Comparison of ENCODE assay signal across 8 cellular contexts in the genomic region with DNA sequence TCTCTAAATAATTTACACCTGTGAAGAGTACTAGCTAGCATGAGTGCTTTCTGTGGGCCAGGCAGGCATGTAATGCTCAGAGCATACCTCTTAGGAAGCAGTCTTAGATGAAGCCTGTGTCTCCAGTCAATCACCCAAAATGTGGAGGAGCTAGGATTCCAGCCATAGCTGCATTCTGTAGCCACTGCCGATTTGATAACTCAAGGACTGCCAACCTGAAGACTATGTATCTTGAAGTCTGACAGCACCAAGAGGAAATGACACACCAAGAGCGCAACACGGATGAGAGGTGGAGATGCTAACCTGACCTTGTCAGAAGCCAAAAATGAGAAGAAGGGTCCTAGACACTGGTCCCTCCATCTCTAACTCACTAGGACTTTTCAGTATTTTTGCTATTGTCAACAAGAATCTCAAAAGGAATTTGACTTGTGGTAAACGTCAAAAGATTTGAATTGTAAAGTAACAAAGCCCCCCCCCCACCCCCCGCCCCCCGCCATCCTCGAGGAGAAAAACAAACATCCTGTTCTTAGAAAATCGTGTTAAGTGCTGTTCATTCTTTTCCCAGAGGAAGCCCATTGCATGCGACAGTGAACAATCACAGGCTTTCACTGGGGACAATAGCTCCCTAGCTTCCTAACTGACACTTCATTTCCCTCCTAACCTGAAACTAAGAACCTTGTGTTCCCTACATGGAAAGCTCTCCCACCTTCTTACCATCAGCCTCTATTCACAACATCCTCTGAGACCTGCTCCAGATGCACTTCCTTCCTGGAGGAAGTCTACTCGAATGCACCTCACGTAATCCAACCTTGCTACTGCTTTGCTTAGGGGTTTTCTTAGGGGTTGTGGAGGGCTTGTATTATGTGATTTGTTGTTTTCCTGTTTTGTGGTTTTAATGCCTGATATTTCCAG. TPM values are rescaled to one million over a fixed set of nuclear protein-coding genes. Genes with fewer than 3 reads are reported as not detected.
DNase-seq lines count a peak whose midpoint lies in the region; ATAC-seq and TF ChIP-seq lines count a peak whose summit lies in the region.

No MANE protein-coding gene starts in this region.

- H3K4me3 ChIP-seq in GM23248: no peak overlapping the region
- no peak overlapping the region for H3K4me3 ChIP-seq in OCI-LY1 (ENCODE audit: low read depth, low read length, poor library complexity, severe bottlenecking)
- H3K4me3 ChIP-seq in esophagus squamous epithelium: no peak overlapping the region
- H3K4me3 ChIP-seq in sigmoid colon: no peak overlapping the region

- H3F3A ChIP-seq in GM23248 (ENCODE audit: insufficient read depth) (peaks cover 92% of the 10 kb centered on the region), OCI-LY1 (ENCODE audit: insufficient read depth, low read length) (no peaks in the 10 kb centered on the region; the same call in 1 of the 2 replicates)

- peaks cover 45% of the 10 kb centered on the region for H4K20me1 ChIP-seq in GM23248 (ENCODE audit: insufficient read depth)
- no peaks in the 10 kb centered on the region for H4K20me1 ChIP-seq in OCI-LY1 (ENCODE audit: insufficient read depth, low read length)

- no peak for DNase-seq in GM23248
- no peak for DNase-seq in esophagus squamous epithelium (lab: John Stamatoyannopoulos, UW)
- DNase-seq in sigmoid colon: no peak
- no peak for DNase-seq in NCI-H1105 treated with DMSO at 0.1 percent for 48 hours (lab: John Stamatoyannopoulos, UW)
- DNase-seq in NCI-H1092 (lab: John Stamatoyannopoulos, UW): no peak
- DNase-seq in activated CD8-positive, alpha-beta memory T cell treated with anti-CD3 and anti-CD28 coated beads for 24 hours: no peak

- H3K27ac ChIP-seq in GM23248 (peak overlapping the region; percentile 14; the same call in 1 of the 2 replicates), OCI-LY1 (ENCODE audit: low read depth, low read length, poor library complexity, severe bottlenecking) (peak overlapping the region; percentile 79), esophagus squamous epithelium (peak overlapping the region in 3 of 4 donors; percentile 62 to 82 (median 70)), sigmoid colon (peak overlapping the region; percentile 64 to 99 (median 83))

- no peaks in the 10 kb centered on the region for H3K9me3 ChIP-seq in GM23248 (ENCODE audit: low read depth)
- H3K9me3 ChIP-seq in OCI-LY1 (ENCODE audit: low read length): no peaks in the 10 kb centered on the region
- H3K9me3 ChIP-seq in esophagus squamous epithelium: no peaks in the 10 kb centered on the region
- no peaks in the 10 kb centered on the region for H3K9me3 ChIP-seq in sigmoid colon

- H3K9ac ChIP-seq in GM23248 (no peak overlapping the region), OCI-LY1 (ENCODE audit: low read length) (no peak overlapping the region)

- TF ChIP-seq EP300 in sigmoid colon (IDR thresholded peaks at IDR 0.05): no peak

- H3K36me3 ChIP-seq in GM23248 (ENCODE audit: low read depth) (peaks cover 83% of the 10 kb centered on the region), OCI-LY1 (ENCODE audit: insufficient read depth, low read length) (no peaks in the 10 kb centered on the region), esophagus squamous epithelium (peaks cover 0 to 4% (median 0%) of the 10 kb centered on the region in 3 donors), sigmoid colon (no peaks in the 10 kb centered on the region)

- WGBS in GM23248 (ENCODE audit: low coverage in 1 of 2, low lambda C conversion rate in 2 of 2, missing lambda C conversion rate in 2 of 2), 2 experiments: 78 to 82% methylated on average over 11 of the region's 11 CpGs
- 50 to 73% methylated on average over 11 of the region's 11 CpGs for WGBS in esophagus squamous epithelium, 2 donors
- 55 to 74% methylated on average over 11 of the region's 11 CpGs for WGBS in sigmoid colon, 2 donors

- peaks cover 91% of the 10 kb centered on the region for H3K4me1 ChIP-seq in GM23248 (ENCODE audit: insufficient read depth)
- H3K4me1 ChIP-seq in OCI-LY1 (ENCODE audit: insufficient read depth, low read length, severe bottlenecking): peaks cover 58% of the 10 kb centered on the region
- peaks cover 26 to 97% (median 46%) of the 10 kb centered on the region in 3 donors for H3K4me1 ChIP-seq in esophagus squamous epithelium
- peaks cover 0 to 97% (median 95%) of the 10 kb centered on the region in 4 donors for H3K4me1 ChIP-seq in sigmoid colon

- H2AFZ ChIP-seq in GM23248 (no peak overlapping the region), OCI-LY1 (ENCODE audit: low read length) (no peak overlapping the region)

- in situ Hi-C loops in GM23248 (cut with MboI): no loop called here

- TF ChIP-seq POLR2A in esophagus squamous epithelium (IDR thresholded peaks at IDR 0.05) (no peak), sigmoid colon (IDR thresholded peaks at IDR 0.05) (no peak)

- H3K79me2 ChIP-seq in GM23248 (ENCODE audit: insufficient read depth) (peaks cover 99% of the 10 kb centered on the region), OCI-LY1 (ENCODE audit: insufficient read depth, low read length) (no peaks in the 10 kb centered on the region)

- intact Hi-C loops in esophagus squamous epithelium (cut with DNase I): no loop called here
- intact Hi-C loops in sigmoid colon (cut with DNase I): no loop called here

- H3K4me2 ChIP-seq in GM23248 (ENCODE audit: unreplicated experiment) (no peak overlapping the region), OCI-LY1 (ENCODE audit: low read length) (peak overlapping the region; percentile 22; the same call in 1 of the 2 replicates)

- TF ChIP-seq CTCF in OCI-LY1 (IDR thresholded peaks at IDR 0.05; ENCODE audit: low read length) (no peak), esophagus squamous epithelium (IDR thresholded peaks at IDR 0.05) (no peak), sigmoid colon (IDR thresholded peaks at IDR 0.05) (no peak)

- H3K27me3 ChIP-seq in GM23248 (replicated peaks; ENCODE audit: insufficient read depth) (no peaks in the 10 kb centered on the region), OCI-LY1 (ENCODE audit: insufficient read depth, low read length) (no peaks in the 10 kb centered on the region), esophagus squamous epithelium (no peaks in the 10 kb centered on the region), sigmoid colon (no peaks in the 10 kb centered on the region)

- no peaks in the 10 kb centered on the region for H3K9me2 ChIP-seq in GM23248 (ENCODE audit: insufficient read depth)
- no peaks in the 10 kb centered on the region for H3K9me2 ChIP-seq in OCI-LY1 (ENCODE audit: low read depth, low read length)

- ATAC-seq in GM21381 (IDR thresholded peaks at IDR 0.05; ENCODE audit: unreplicated experiment): no peak

RNA-seq across cellular contexts. Expression of gene CDC42EP3, which starts 14.7 kb away (rescaled TPM):
- total RNA-seq in GM23248 (2014; rRNA removed; shearing (Covaris generic)): 144 and 166 TPM in 2 replicates
- 289 and 295 TPM in 2 replicates for polyA plus RNA-seq in GM23248 (2016; fragmentation: Nextera tagmentation; extraction: Ambion mirVana)
- 10 to 100 TPM in 2 of 4 donors, 1 to 10 TPM in 1, under 1 TPM in 1; 0.57 to 16.2 (median 9.9) TPM for total RNA-seq in esophagus squamous epithelium
- 10 to 100 TPM; 41.1 to 84.5 (median 44.8) TPM for total RNA-seq in sigmoid colon
- 10 to 100 TPM; 10.9 to 20.4 (median 11.8) TPM for polyA plus RNA-seq in sigmoid colon

Comparison
In these comparisons a context has a peak if more than half of its experiments do, and no peak if none do; other contexts are left out.
1. H3K27ac ChIP-seq: peak in every context shown above with its lines; median percentile 83 in sigmoid colon; 79 in OCI-LY1; 70 in esophagus squamous epithelium; 14 in GM23248.